Comparison of ENCODE assay signal across 13 cellular contexts in the genomic region with DNA sequence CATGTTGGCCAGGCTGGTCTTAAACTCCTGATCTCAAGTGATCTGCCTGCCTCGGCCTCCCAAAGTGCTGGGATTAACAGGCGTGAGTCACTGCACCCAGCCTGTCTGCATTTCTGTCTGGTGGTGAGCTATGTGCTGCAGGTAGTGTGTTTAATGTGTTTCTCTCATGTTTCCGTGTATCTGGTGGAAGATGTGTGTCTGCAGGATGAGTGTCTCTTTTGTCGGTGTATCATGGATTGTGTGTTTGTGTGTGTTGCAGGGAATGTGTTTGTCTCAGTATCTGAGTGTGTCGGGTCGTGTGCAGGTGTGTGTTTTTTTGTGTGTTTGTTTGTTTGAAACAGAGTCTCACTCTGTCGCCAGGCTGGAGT. TPM values are rescaled to one million over a fixed set of nuclear protein-coding genes. Genes with fewer than 3 reads are reported as not detected.
A peak's percentile ranks its signal among the peaks of the same experiment; 100 is the strongest.
DNase-seq lines count a peak whose midpoint lies in the region; ATAC-seq, FAIRE-seq and TF ChIP-seq lines count a peak whose summit lies in the region.
"Had no signal": no experiment of that assay in that cellular context is flagged by ENCODE, and none has a peak within 500 bp of the region (broad histone marks: within the 10 kb centered on the region; RNA-seq: fewer than 3 reads in every experiment).

No MANE protein-coding gene starts in this region.

- no peak overlapping the region for H4K5ac ChIP-seq in IMR-90 (ENCODE audit: low read depth, low read length)
- H4K5ac ChIP-seq in H9 (ENCODE audit: insufficient read length, low read depth, low read length): no peak overlapping the region

- H3K4me2 ChIP-seq in IMR-90 (ENCODE audit: low read depth, low read length) (no peak overlapping the region), mesenchymal stem cell (ENCODE audit: low read length, poor library complexity, severe bottlenecking) (no peak overlapping the region), H9 (ENCODE audit: insufficient read depth, insufficient read length, low read length) (no peak overlapping the region)

- no peak overlapping the region for H3K4me3 ChIP-seq in IMR-90 (ENCODE audit: insufficient read depth, low read depth, low read length)
- no peak overlapping the region for H3K4me3 ChIP-seq in mesenchymal stem cell (ENCODE audit: insufficient read depth in 1 of 2, low read depth in 1 of 2, low read length in 2 of 2)

- peak; percentile 65 for FAIRE-seq in urothelium cell line (lab: Jason Lieb, UNC)
- FAIRE-seq: D721Med had no signal

- H3K9me3 Mint-ChIP-seq in chondrocyte (ENCODE audit: low read depth) (no peaks in the 10 kb centered on the region), H9 (no peaks in the 10 kb centered on the region)

- H4K20me1 ChIP-seq in IMR-90 (ENCODE audit: insufficient read depth, low read length): peaks cover 26% of the 10 kb centered on the region
- no peaks in the 10 kb centered on the region for H4K20me1 ChIP-seq in H9 (ENCODE audit: control insufficient read depth, insufficient read depth, insufficient read length)

- H3K79me1 ChIP-seq in IMR-90 (ENCODE audit: low read depth in 1 of 2, low read length in 2 of 2) (no peaks in the 10 kb centered on the region), mesenchymal stem cell (replicated peaks; ENCODE audit: low read length, poor library complexity, severe bottlenecking) (no peaks in the 10 kb centered on the region), H9 (ENCODE audit: insufficient read depth, low read depth, low read length, poor library complexity, severe bottlenecking) (no peaks in the 10 kb centered on the region)

- TF ChIP-seq CTCF in IMR-90 (conservative IDR thresholded peaks at IDR 0.05; ENCODE audit: low read depth, low read length): no peak
- TF ChIP-seq CTCF in chondrocyte (IDR thresholded peaks at IDR 0.05): no peak
- no peak for TF ChIP-seq CTCF in H9 (conservative IDR thresholded peaks at IDR 0.05)

- peak overlapping the region; percentile 1; the same call in 1 of the 2 replicates for H2AK5ac ChIP-seq in IMR-90 (ENCODE audit: low read depth, low read length)
- no peak overlapping the region for H2AK5ac ChIP-seq in mesenchymal stem cell (ENCODE audit: low read length, severe bottlenecking)
- no peak overlapping the region for H2AK5ac ChIP-seq in H9 (ENCODE audit: insufficient read length, low read length)

- peak overlapping the region; percentile 23 for H2AK9ac ChIP-seq in IMR-90 (replicated peaks; ENCODE audit: low read depth, low read length, poor library complexity)

- H3K14ac ChIP-seq in IMR-90 (replicated peaks; ENCODE audit: low read depth, low read length): no peak overlapping the region; the same call in 1 of the 2 replicates
- no peak overlapping the region for H3K14ac ChIP-seq in mesenchymal stem cell (ENCODE audit: low read length in 2 of 2)
- H3K14ac ChIP-seq in H9 (ENCODE audit: insufficient read depth, low read length): no peak overlapping the region

- no peak overlapping the region for H2BK20ac ChIP-seq in IMR-90 (ENCODE audit: low read depth, low read length)
- H2BK20ac ChIP-seq in H9 (ENCODE audit: low read depth, low read length, poor library complexity, severe bottlenecking): no peak overlapping the region

- no peak overlapping the region for H3K56ac ChIP-seq in IMR-90 (ENCODE audit: extremely low read depth, insufficient read depth, low read length)
- H3K56ac ChIP-seq in H9 (ENCODE audit: insufficient read length, low read depth, low read length): no peak overlapping the region

- H3K27ac ChIP-seq in IMR-90 (ENCODE audit: insufficient read depth, low read length) (no peak overlapping the region), mesenchymal stem cell (ENCODE audit: low read length, poor library complexity, severe bottlenecking) (no peak overlapping the region), H9 (ENCODE audit: insufficient read length, low read depth, low read length) (no peak overlapping the region)
- H3K27ac ChIP-seq: C4-2B had no signal

- no peak for ATAC-seq in IMR-90 (ENCODE audit: low read depth)

- H3T11ph ChIP-seq in H9 (ENCODE audit: low read length): no peak overlapping the region

- H3K4me1 ChIP-seq in IMR-90 (ENCODE audit: control insufficient read depth, insufficient read depth, low read length) (peaks cover 13% of the 10 kb centered on the region; the same call in 1 of the 2 replicates), mesenchymal stem cell (ENCODE audit: control insufficient read depth, insufficient read depth, low read depth, low read length) (peaks cover 26% of the 10 kb centered on the region), H9 (ENCODE audit: insufficient read depth, low read length) (no peaks in the 10 kb centered on the region)

- H2BK120ac ChIP-seq in IMR-90 (ENCODE audit: low read depth, low read length) (no peak overlapping the region), mesenchymal stem cell (ENCODE audit: low read depth, low read length) (no peak overlapping the region), H9 (ENCODE audit: low read depth, low read length, poor library complexity, severe bottlenecking) (no peak overlapping the region)

- H2BK5ac ChIP-seq in IMR-90 (ENCODE audit: low read depth, low read length, poor library complexity, severe bottlenecking) (no peak overlapping the region), mesenchymal stem cell (ENCODE audit: low read depth, low read length, poor library complexity, severe bottlenecking) (no peak overlapping the region), H9 (ENCODE audit: insufficient read length, low read length) (no peak overlapping the region)

- H2AFZ ChIP-seq in IMR-90 (replicated peaks; ENCODE audit: low read length, poor library complexity) (no peak overlapping the region), mesenchymal stem cell (ENCODE audit: low read depth, low read length) (no peak overlapping the region), H9 (ENCODE audit: low read length) (no peak overlapping the region)

- in situ Hi-C loops in IMR-90 (cut with MboI; ENCODE audit: low sequenced_read_pairs): no loop called here

- H3K36me3 Mint-ChIP-seq in chondrocyte (ENCODE audit: low read depth) (peaks cover 7% of the 10 kb centered on the region), H9 (ENCODE audit: insufficient read depth in 1 of 3, low read depth in 3 of 3) (peaks cover 0 to 6% (median 0%) of the 10 kb centered on the region in 3 experiments; a peak in 2 of 7 replicates)

- TF ChIP-seq RAD21 in IMR-90 (IDR thresholded peaks at IDR 0.05; ENCODE audit: low read length): no peak

- H3K27ac Mint-ChIP-seq in chondrocyte (ENCODE audit: unreplicated experiment): no peak overlapping the region
- H3K27ac Mint-ChIP-seq in H9: no peak overlapping the region

- peaks cover 19% of the 10 kb centered on the region for H3K36me3 ChIP-seq in IMR-90 (ENCODE audit: control insufficient read depth, insufficient read depth, low read length)
- H3K36me3 ChIP-seq in mesenchymal stem cell (ENCODE audit: control insufficient read depth in 1 of 2, insufficient read depth in 2 of 2, low read depth in 1 of 2, low read length in 2 of 2): peaks cover 8 to 29% of the 10 kb centered on the region in 2 experiments

- no peak overlapping the region for H4K91ac ChIP-seq in IMR-90 (ENCODE audit: insufficient read depth, low read depth, low read length)
- H4K91ac ChIP-seq in mesenchymal stem cell (ENCODE audit: low read length): peak overlapping the region; percentile 25
- no peak overlapping the region for H4K91ac ChIP-seq in H9 (ENCODE audit: insufficient read length, low read depth, low read length)

- BruUV-seq in IMR-90 (replicated peaks; lab: Mats Ljungman, UMichigan): no TSS peak

- H3K27me3 Mint-ChIP-seq in chondrocyte (ENCODE audit: low read depth) (no peaks in the 10 kb centered on the region), H9 (ENCODE audit: low read depth) (peaks cover 13% of the 10 kb centered on the region)

- H3K27me3 ChIP-seq in IMR-90 (ENCODE audit: control insufficient read depth, insufficient read depth, low read length) (no peaks in the 10 kb centered on the region), mesenchymal stem cell (ENCODE audit: control insufficient read depth in 1 of 2, insufficient read depth in 1 of 2, low read length in 2 of 2) (no peaks in the 10 kb centered on the region), H9 (ENCODE audit: insufficient read depth, low read length) (no peaks in the 10 kb centered on the region)

- H3K9me3 ChIP-seq in IMR-90 (ENCODE audit: control insufficient read depth, insufficient read depth, low read length) (no peaks in the 10 kb centered on the region), mesenchymal stem cell (ENCODE audit: control insufficient read depth, low read length) (no peaks in the 10 kb centered on the region), H9 (ENCODE audit: control insufficient read depth, low read depth, low read length) (no peaks in the 10 kb centered on the region)

- no CpG with 5 or more reads among the region's 7 CpGs for WGBS in IMR-90 (ENCODE audit: extremely low coverage in 2 of 2, insufficient read length in 1 of 2), 2 experiments
- WGBS in mesenchymal stem cell: 83% methylated on average over 7 of the region's 7 CpGs
- WGBS in H9 (ENCODE audit: extremely low coverage, insufficient read length, low lambda C conversion rate): no CpG with 5 or more reads among the region's 7 CpGs

- DNase-seq in IMR-90 (no peak), chondrocyte (ENCODE audit: low spot score) (peak; percentile 22), mesenchymal stem cell (no peak), urothelium cell line (ENCODE audit: low spot score) (no peak), H9 (no peak), middle frontal gyrus (ENCODE audit: extremely low spot score, low spot score) (no peak)
- DNase-seq in stimulated activated CD4-positive, alpha-beta T cell treated with anti-CD3 and anti-CD28 coated beads, Interleukin-2, amount 100 ng/mL, for 48 hours: no peak
- DNase-seq: NCI-H1436, NCI-H1930, NCI-H226, SHP77 treated with DMSO at 0.1 percent for 48 hours had no signal

- POLR2A ChIA-PET in IMR-90 (lab: Charles Lee; ENCODE audit: unreplicated experiment): interaction anchor here (0.6 kb wide), 1 partner anchor 171 kb away, joined by 3 read pairs; no protein-coding TSS in a partner anchor

- peaks cover 4% of the 10 kb centered on the region for H3K23me2 ChIP-seq in H9 (ENCODE audit: insufficient read length, low read depth, low read length, poor library complexity, severe bottlenecking)

- dilution Hi-C loops in IMR-90 (cut with HindIII; ENCODE audit: low sequenced_read_pairs, unreplicated experiment): no loop called here

- no peak overlapping the region for H3K23ac ChIP-seq in IMR-90 (ENCODE audit: low read depth, low read length)
- no peak overlapping the region for H3K23ac ChIP-seq in mesenchymal stem cell (ENCODE audit: low read length in 2 of 2)
- no peak overlapping the region for H3K23ac ChIP-seq in H9 (ENCODE audit: insufficient read length, low read depth, low read length)

- H3K4me3 Mint-ChIP-seq in chondrocyte (ENCODE audit: unreplicated experiment): no peak overlapping the region
- H3K4me3 Mint-ChIP-seq in H9: no peak overlapping the region

- H3K4me1 Mint-ChIP-seq in chondrocyte (ENCODE audit: low read depth) (peaks cover 20% of the 10 kb centered on the region), H9 (peaks cover 7% of the 10 kb centered on the region in 2 experiments)

- no peak for TF ChIP-seq POLR2A in IMR-90 (IDR thresholded peaks at IDR 0.05; ENCODE audit: low read depth, low read length)

- H3K79me2 ChIP-seq in H9 (ENCODE audit: insufficient read depth, low read length): no peaks in the 10 kb centered on the region

- no peaks in the 10 kb centered on the region; the same call in 1 of the 2 replicates for H3K9me1 ChIP-seq in IMR-90 (ENCODE audit: insufficient read depth, low read length)

- no peak overlapping the region for H3K18ac ChIP-seq in IMR-90 (ENCODE audit: low read depth, low read length)
- H3K18ac ChIP-seq in mesenchymal stem cell (ENCODE audit: low read depth in 1 of 2, low read length in 2 of 2): no peak overlapping the region
- H3K18ac ChIP-seq in H9 (ENCODE audit: insufficient read length, low read depth, low read length): no peak overlapping the region

- H4K8ac ChIP-seq in IMR-90 (ENCODE audit: low read depth in 2 of 2, low read length in 2 of 2): no peak overlapping the region
- H4K8ac ChIP-seq in mesenchymal stem cell (ENCODE audit: low read length): no peak overlapping the region
- H4K8ac ChIP-seq in H9 (replicated peaks; ENCODE audit: insufficient read length, low read depth, low read length): no peak overlapping the region

- intact Hi-C loops in IMR-90 (cut with micrococcal nuclease): no loop called here

- H2BK15ac ChIP-seq in IMR-90 (ENCODE audit: low read depth, low read length) (no peak overlapping the region), mesenchymal stem cell (ENCODE audit: low read depth, poor library complexity, severe bottlenecking) (no peak overlapping the region), H9 (ENCODE audit: low read depth, low read length) (no peak overlapping the region)

- H3K4ac ChIP-seq in IMR-90 (ENCODE audit: low read depth, low read length) (no peak overlapping the region), mesenchymal stem cell (ENCODE audit: low read depth in 1 of 2, low read length in 2 of 2) (no peak overlapping the region), H9 (ENCODE audit: low read depth, low read length) (no peak overlapping the region)

- H2BK12ac ChIP-seq in mesenchymal stem cell (ENCODE audit: low read length in 2 of 2) (peak overlapping the region in 1 of 2 experiments; percentile 31), H9 (ENCODE audit: insufficient read length, low read depth, low read length) (no peak overlapping the region)

- CTCF ChIA-PET in IMR-90 (lab: Yijun Ruan, JAX): no interaction called here

- H3K9ac ChIP-seq in IMR-90 (ENCODE audit: low read depth, low read length) (no peak overlapping the region), mesenchymal stem cell (ENCODE audit: low read length) (no peak overlapping the region), H9 (ENCODE audit: extremely low read depth, insufficient read length, low read length) (no peak overlapping the region)

RNA-seq across cellular contexts. Expression of a gene that starts 16.1 kb away (rescaled TPM):
- total RNA-seq in IMR-90 (2012; rRNA removed) (3.4 and 4.2 TPM in 2 replicates), chondrocyte (56.5 to 88.8 TPM (median 86.5 TPM) in 3 replicates), H9 (2021) (10.8 and 12.7 TPM in 2 replicates)
- polyA plus RNA-seq in IMR-90 (2012; rRNA removed): 37.0 and 55.8 TPM in 2 replicates
- 44.5 and 81.9 TPM in 2 replicates for polyA plus RNA-seq in IMR-90 (2012; cell fraction: cytosol; rRNA removed)
- 68.1 and 248 TPM in 2 replicates for polyA plus RNA-seq in IMR-90 (2012; cell fraction: nucleus; rRNA removed; ENCODE audit: low replicate concordance)
- polyA plus RNA-seq in mesenchymal stem cell (2013, experiment 1 of 2): 23.7 TPM
- polyA plus RNA-seq in mesenchymal stem cell (2013, experiment 2 of 2): 24.0 TPM

RNA-seq across cellular contexts. Expression of a gene that starts 27.5 kb away (rescaled TPM):
- total RNA-seq in IMR-90 (2012; rRNA removed) (6.9 and 7.5 TPM in 2 replicates), chondrocyte (12.7 to 15.7 TPM (median 13.6 TPM) in 3 replicates), H9 (2021) (29.8 and 34.3 TPM in 2 replicates)
- 8.4 TPM in 2 replicates for polyA plus RNA-seq in IMR-90 (2012; rRNA removed)
- 5.9 and 10.0 TPM in 2 replicates for polyA plus RNA-seq in IMR-90 (2012; cell fraction: cytosol; rRNA removed)
- polyA plus RNA-seq in IMR-90 (2012; cell fraction: nucleus; rRNA removed; ENCODE audit: low replicate concordance): 14.7 and 28.8 TPM in 2 replicates
- 4.9 TPM for polyA plus RNA-seq in mesenchymal stem cell (2013, experiment 1 of 2)
- 5.0 TPM for polyA plus RNA-seq in mesenchymal stem cell (2013, experiment 2 of 2)
